32 cellular contexts compared by ENCODE assay signal in genomic region chr19:18068395-18068794, GRCh38.
"Had no signal": no experiment of that assay in that cellular context is flagged by ENCODE, and none has a peak within 500 bp of the region (broad histone marks: within the 10 kb centered on the region; RNA-seq: fewer than 3 reads in every experiment).

No MANE protein-coding gene starts in this region.

- H3K9me3 ChIP-seq: adrenal gland, body of pancreas, breast epithelium had no signal

- H3K27me3 ChIP-seq: adrenal gland, body of pancreas, brain microvascular endothelial cell, breast epithelium had no signal

- DNase-seq: activated B cell treated with CpG ODN at 0.5 μM for 24 hours; activated CD4-positive, alpha-beta memory T cell treated with anti-CD3 and anti-CD28 coated beads for 36 hours; activated CD4-positive, alpha-beta T cell treated with anti-CD3 and anti-CD28 coated beads for 4 hours; activated CD4-positive, alpha-beta T cell treated with anti-CD3 and anti-CD28 coated beads, Interleukin-2, amount 10 ng/mL, durations not matched to agents 24 days and 14 days; activated CD4-positive, alpha-beta T cell treated with anti-CD3 and anti-CD28 coated beads, Interleukin-2, amount 50 U/mL, for 1 hour; activated CD4-positive, alpha-beta T cell treated with anti-CD3 and anti-CD28 coated beads, Interleukin-2, amount 50 U/mL, for 4 hours; activated CD4-positive, CD25-positive, alpha-beta regulatory T cell treated with anti-CD3 and anti-CD28 coated beads, Interleukin-2, amount 50 U/mL, for 72 hours; activated CD8-positive, alpha-beta memory T cell treated with anti-CD3 and anti-CD28 coated beads, Interleukin-2, amount 50 U/mL, for 4 hours; activated CD8-positive, alpha-beta T cell treated with anti-CD3 and anti-CD28 coated beads for 36 hours; activated effector memory CD4-positive, alpha-beta T cell treated with anti-CD3 and anti-CD28 coated beads, Interleukin-2, amount 50 U/mL, for 16 hours; activated gamma-delta T cell treated with Interleukin-2 at 50 U/mL for 16 hours; activated naive CD4-positive, alpha-beta T cell; activated naive CD4-positive, alpha-beta T cell treated with anti-CD3 and anti-CD28 coated beads for 36 hours; activated naive CD4-positive, alpha-beta T cell treated with anti-CD3 and anti-CD28 coated beads, Interleukin-2, amount 50 U/mL, for 16 hours; activated naive CD8-positive, alpha-beta T cell treated with anti-CD3 and anti-CD28 coated beads for 36 hours; activated T-cell treated with anti-CD3 and anti-CD28 coated beads for 4 hours; activated T-cell treated with anti-CD3 and anti-CD28 coated beads, Interleukin-2, amount 50 U/mL, for 1 hour; activated T-cell treated with anti-CD3 and anti-CD28 coated beads, Interleukin-2, amount 50 U/mL, for 4 hours; activated T-cell treated with anti-CD3 and anti-CD28 coated beads, Interleukin-2, amount 50 U/mL, for 72 hours; adrenal gland; amniotic stem cell; aorta; body of pancreas; brain microvascular endothelial cell; central memory CD4-positive, alpha-beta T cell; T-cell; T-helper 2 cell; T-helper 9 cell had no signal

- H3K27ac ChIP-seq: adrenal gland, body of pancreas, brain microvascular endothelial cell, breast epithelium, VCaP had no signal

- H3K36me3 ChIP-seq: adrenal gland, brain microvascular endothelial cell, breast epithelium had no signal

- H3K4me1 ChIP-seq: adrenal gland, body of pancreas, breast epithelium had no signal

- H3K4me3 ChIP-seq: adrenal gland, body of pancreas, breast epithelium had no signal

- ATAC-seq: activated CD8-positive, alpha-beta T cell treated with anti-CD3 and anti-CD28 coated beads for 36 hours; activated naive CD4-positive, alpha-beta T cell treated with anti-CD3 and anti-CD28 coated beads, Interleukin-2, amount 50 U/mL, for 72 hours; activated T-cell treated with anti-CD3 and anti-CD28 coated beads, Interleukin-2, amount 50 U/mL, for 4 hours; activated T-cell treated with anti-CD3 and anti-CD28 coated beads, Interleukin-2, amount 50 U/mL, for 72 hours; activated T-helper 17 cell treated with anti-CD3 and anti-CD28 coated beads, Interleukin-2, amount 50 U/mL, for 72 hours; body of pancreas; T-cell had no signal
